18 cellular contexts compared by ENCODE assay signal in the genomic region with DNA sequence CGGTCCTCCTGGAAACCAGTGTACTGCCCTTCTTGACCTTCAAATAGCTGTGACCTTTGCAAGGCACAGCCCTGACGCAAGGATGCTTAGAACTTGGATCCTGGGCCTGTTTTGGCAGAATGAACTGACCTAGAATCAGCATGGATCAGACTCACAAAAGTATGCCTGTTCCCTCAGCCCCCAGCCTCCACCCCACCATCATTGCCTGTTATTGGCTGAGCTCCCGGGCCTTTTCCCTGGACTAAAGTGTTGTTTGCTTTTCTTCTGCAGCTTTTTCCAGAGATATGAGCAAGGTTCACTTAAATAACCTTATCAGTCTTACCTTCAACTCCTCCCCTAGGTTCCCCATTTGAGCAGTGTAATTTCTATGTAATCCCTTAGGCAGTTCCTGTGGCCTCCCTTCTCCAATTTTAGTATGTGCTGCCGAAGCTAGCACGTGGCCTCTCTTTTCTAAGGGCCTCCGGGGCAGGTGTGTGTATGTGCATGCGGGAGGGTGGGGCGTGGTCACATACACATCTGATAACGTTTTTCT.
DNase-seq lines count a peak whose midpoint lies in the region; ATAC-seq, FAIRE-seq and TF ChIP-seq lines count a peak whose summit lies in the region.
"Had no signal": no experiment of that assay in that cellular context is flagged by ENCODE, and none has a peak within 500 bp of the region (broad histone marks: within the 10 kb centered on the region; RNA-seq: fewer than 3 reads in every experiment).

No MANE protein-coding gene starts in this region.

- intact Hi-C loops in body of pancreas (cut with DNase I): no loop called here
- intact Hi-C loops in activated CD4-positive, alpha-beta memory T cell treated with anti-CD3 and anti-CD28 coated beads for 36 hours (cut with micrococcal nuclease): no loop called here

- no peaks in the 10 kb centered on the region for H3K9me3 Mint-ChIP-seq in activated CD4-positive, alpha-beta memory T cell treated with anti-CD3 and anti-CD28 coated beads for 36 hours

- H3K9me3 ChIP-seq in HEK293 (ENCODE audit: control insufficient read depth, insufficient read depth, low read depth, low read length) (no peaks in the 10 kb centered on the region), body of pancreas (no peaks in the 10 kb centered on the region), small intestine (ENCODE audit: control insufficient read depth, low read depth) (no peaks in the 10 kb centered on the region)

- CTCF ChIA-PET in HEK293 (lab: Yijun Ruan, JAX): interaction anchor here (0.6 to 0.7 kb wide), 2 partner anchors 10 to 157 kb away, joined by 3 read pairs; no protein-coding TSS in a partner anchor
- CTCF ChIA-PET in activated CD4-positive, alpha-beta memory T cell treated with anti-CD3 and anti-CD28 coated beads for 36 hours (lab: Charles Lee): no interaction called here

- H3K4me1 ChIP-seq in HEK293 (ENCODE audit: control insufficient read depth, insufficient read depth, low read length) (0 out of 2 replicates have a peak, but pooled peaks cover 3% of the 10 kb centered on the region), body of pancreas (peaks cover 8% of the 10 kb centered on the region), small intestine (ENCODE audit: control insufficient read depth in 2 of 2, insufficient read depth in 1 of 2, low read depth in 1 of 2, low read length in 1 of 2) (peaks cover 0 to 3% of the 10 kb centered on the region in 2 donors)

- no peak overlapping the region for H3K4me3 Mint-ChIP-seq in activated CD4-positive, alpha-beta memory T cell treated with anti-CD3 and anti-CD28 coated beads for 36 hours

- H3K36me3 ChIP-seq in HEK293 (ENCODE audit: control insufficient read depth in 2 of 2, insufficient read depth in 1 of 2, low read length in 2 of 2) (no peaks in the 10 kb centered on the region), body of pancreas (replicated peaks in 1 of 2; ENCODE audit: insufficient read depth in 1 of 2, low read depth in 2 of 2) (no peaks in the 10 kb centered on the region), small intestine (ENCODE audit: control insufficient read depth in 2 of 2, insufficient read depth in 2 of 2, low read length in 2 of 2) (no peaks in the 10 kb centered on the region)

- H3K27ac Mint-ChIP-seq in activated CD4-positive, alpha-beta memory T cell treated with anti-CD3 and anti-CD28 coated beads for 36 hours: no peak overlapping the region

- H3K27ac ChIP-seq in HEK293 (ENCODE audit: extremely low read depth, low read depth, low read length) (no peak overlapping the region), body of pancreas (no peak overlapping the region), small intestine (ENCODE audit: low read depth in 1 of 2, low read length in 1 of 2) (no peak overlapping the region)
- H3K27ac ChIP-seq: GM23248 had no signal

- H3K27me3 ChIP-seq in body of pancreas (no peaks in the 10 kb centered on the region), small intestine (ENCODE audit: control insufficient read depth in 2 of 2, insufficient read depth in 2 of 2, low read length in 2 of 2) (no peaks in the 10 kb centered on the region)

- no peak for ATAC-seq in body of pancreas
- no peak for ATAC-seq in HG03460 (IDR thresholded peaks at IDR 0.05; ENCODE audit: unreplicated experiment)

- no peaks in the 10 kb centered on the region for H3K27me3 Mint-ChIP-seq in activated CD4-positive, alpha-beta memory T cell treated with anti-CD3 and anti-CD28 coated beads for 36 hours

- no peaks in the 10 kb centered on the region for H3K36me3 Mint-ChIP-seq in activated CD4-positive, alpha-beta memory T cell treated with anti-CD3 and anti-CD28 coated beads for 36 hours

- no peak for TF ChIP-seq CTCF in HEK293 (tag by site-specific recombination; IDR thresholded peaks at IDR 0.05)
- TF ChIP-seq CTCF in body of pancreas (IDR thresholded peaks at IDR 0.05): no peak

- FAIRE-seq in small intestine (lab: Jason Lieb, UNC): no peak
- FAIRE-seq: G401.6, GM12891 had no signal

- no peak for TF ChIP-seq POLR2A in body of pancreas (IDR thresholded peaks at IDR 0.05)

- POLR2A ChIA-PET in HEK293 (lab: Yijun Ruan, JAX): no interaction called here
- POLR2A ChIA-PET in activated CD4-positive, alpha-beta memory T cell treated with anti-CD3 and anti-CD28 coated beads for 36 hours (lab: Charles Lee): interaction anchor here (0.6 kb wide), 1 partner anchor 19 kb away, joined by 4 read pairs; no protein-coding TSS in a partner anchor

- peak; percentile 14 to 37 (median 24) for DNase-seq in body of pancreas
- DNase-seq in medulla oblongata (ENCODE audit: extremely low spot score): peak; percentile 7
- peak; percentile 71 for DNase-seq in small intestine
- DNase-seq in activated CD4-positive, alpha-beta memory T cell treated with anti-CD3 and anti-CD28 coated beads for 36 hours: no peak
- DNase-seq in SKM-1 (lab: John Stamatoyannopoulos, UW; ENCODE audit: unreplicated experiment): no peak
- no peak for DNase-seq in SK-N-DZ (ENCODE audit: low spot score)
- DNase-seq: Calu3; DMS79; GM23248; IMR-90; NCI-H1417; NCI-H2029; NCI-H524 treated with DMSO at 0.1 percent for 48 hours; NK-92 treated with Interleukin-12 subunit alpha and Interleukin-12 subunit beta, amount 100 ng/mL, for 24 hours had no signal

- H3K4me3 ChIP-seq in HEK293 (ENCODE audit: low read depth, low read length) (no peak overlapping the region), body of pancreas (no peak overlapping the region), small intestine (ENCODE audit: low read depth in 1 of 2, low read length in 2 of 2) (no peak overlapping the region)
- H3K4me3 ChIP-seq: GM23248 had no signal

- no peaks in the 10 kb centered on the region for H3K4me1 Mint-ChIP-seq in activated CD4-positive, alpha-beta memory T cell treated with anti-CD3 and anti-CD28 coated beads for 36 hours (ENCODE audit: low read depth)

- 19 to 25% methylated on average over 9 of the region's 9 CpGs for WGBS in body of pancreas, 2 donors
- 20 to 59% (median 27%) methylated on average over 9 of the region's 9 CpGs for WGBS in small intestine, 3 donors

TF ChIP-seq in HEK293, 187 proteins besides CTCF, POLR2A, EP300 and RAD21:
- TF ChIP-seq ZBTB20 (tag by site-specific recombination; IDR thresholded peaks at IDR 0.05) (peak; percentile 75), ZNF514 (tag by site-specific recombination; IDR thresholded peaks at IDR 0.05) (no peak)

Comparison
In these comparisons a context has a peak if more than half of its experiments do, and no peak if none do; other contexts are left out.
1. DNase-seq: peak in body of pancreas (4 of 4), medulla oblongata (single experiment) and small intestine (single experiment); none in activated CD4-positive, alpha-beta memory T cell treated with anti-CD3 and anti-CD28 coated beads for 36 hours (single experiment), SKM-1 (single experiment) and SK-N-DZ (single experiment).